In the genomic region with DNA sequence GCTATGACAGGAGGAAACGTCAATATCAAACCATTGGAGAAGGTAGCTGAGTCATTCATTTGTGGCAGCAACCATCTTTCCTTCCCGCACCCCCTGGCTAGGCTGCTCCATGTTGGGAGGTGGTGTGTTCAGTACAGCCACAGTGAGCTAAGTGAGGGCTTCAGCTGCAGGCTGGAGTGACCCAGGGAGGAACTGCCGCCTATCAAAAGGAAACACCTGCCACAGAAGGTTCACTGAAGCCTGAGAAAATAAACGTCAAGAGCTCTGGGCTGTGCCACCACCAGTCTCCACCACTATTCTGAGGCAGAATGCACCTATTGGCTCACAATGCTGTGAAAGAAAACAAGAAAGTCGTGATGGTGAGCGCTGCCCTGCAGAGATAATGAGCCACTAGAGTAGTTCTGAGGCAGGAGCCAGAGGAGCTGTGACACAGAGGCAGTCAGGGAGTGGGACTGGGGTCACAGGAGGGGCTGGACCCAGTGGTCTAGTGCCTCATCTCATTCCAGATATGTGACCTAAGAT, we compare ENCODE assay signal across 8 cellular contexts. TPM values are rescaled to one million over a fixed set of nuclear protein-coding genes. Genes with fewer than 3 reads are reported as not detected.
DNase-seq lines count a peak whose midpoint lies in the region; ATAC-seq and TF ChIP-seq lines count a peak whose summit lies in the region.

No MANE protein-coding gene starts in this region.

- H3K9me2 ChIP-seq in MM.1S (replicated peaks; ENCODE audit: insufficient read depth, low read length) = no peaks in the 10 kb centered on the region

- POLR2A ChIA-PET in activated CD4-positive, alpha-beta T cell treated with anti-CD3 and anti-CD28 coated beads for 36 hours (lab: Charles Lee) = interaction anchor here (0.8 to 6.9 kb wide), 8 partner anchors 9 to 263 kb away, joined by 3 to 78 read pairs (median 6); a partner anchor contains a TSS

- peak overlapping the region; percentile 57 for H3K4me3 ChIP-seq in GM12864 (ENCODE audit: low read depth, low read length)
- H3K4me3 ChIP-seq in MM.1S (ENCODE audit: low read length) = peak overlapping the region; percentile 55

- peak overlapping the region; percentile 56 for H2AFZ ChIP-seq in MM.1S (ENCODE audit: low read length)

- H4K20me1 ChIP-seq in MM.1S (ENCODE audit: insufficient read depth, low read length) = no peaks in the 10 kb centered on the region

- DNase-seq in GM12864 (ENCODE audit: low read depth) = peak; percentile 88
- DNase-seq in MM.1S = peak; percentile 93
- DNase-seq in activated CD4-positive, alpha-beta T cell treated with anti-CD3 and anti-CD28 coated beads for 36 hours = peak; percentile 74
- DNase-seq in germinal center (ENCODE audit: low spot score) = peak; percentile 76
- DNase-seq in type B pancreatic cell (ENCODE audit: extremely low spot score, unreplicated experiment) = no peak
- DNase-seq in C1 segment of cervical spinal cord (lab: John Stamatoyannopoulos, UW) = no peak
- no peak for DNase-seq in dedifferentiated amniotic fluid mesenchymal stem cell (ENCODE audit: extremely low spot score)

- no peaks in the 10 kb centered on the region for H3K9me3 ChIP-seq in MM.1S (replicated peaks; ENCODE audit: insufficient read depth, low read length)

- peak; percentile 53 for ATAC-seq in GM21576 (IDR thresholded peaks at IDR 0.05; ENCODE audit: unreplicated experiment)
- ATAC-seq in activated CD4-positive, alpha-beta T cell treated with anti-CD3 and anti-CD28 coated beads for 36 hours = peak; percentile 39

- TF ChIP-seq CTCF in GM12864 (IDR thresholded peaks at IDR 0.05; ENCODE audit: low read depth, low read length, missing control alignments) (no peak), MM.1S (IDR thresholded peaks at IDR 0.05; ENCODE audit: low read length) (no peak), type B pancreatic cell (conservative IDR thresholded peaks at IDR 0.05) (no peak)

- H3K27me3 ChIP-seq in MM.1S (replicated peaks; ENCODE audit: insufficient read depth, low read length) = no peaks in the 10 kb centered on the region

- peak overlapping the region; percentile 79 for H3K9ac ChIP-seq in MM.1S (ENCODE audit: low read length)

- peak overlapping the region; percentile 92 for H3K27ac ChIP-seq in MM.1S (ENCODE audit: low read length)

- H3K79me2 ChIP-seq in MM.1S (ENCODE audit: low read length) = no peaks in the 10 kb centered on the region

- peaks cover 27% of the 10 kb centered on the region for H3F3A ChIP-seq in MM.1S (ENCODE audit: insufficient read depth, low read length)

- H3K27ac Mint-ChIP-seq in activated CD4-positive, alpha-beta T cell treated with anti-CD3 and anti-CD28 coated beads for 36 hours = peak overlapping the region; percentile 96
- peak overlapping the region; percentile 2 for H3K27ac Mint-ChIP-seq in type B pancreatic cell

- H3K9me3 Mint-ChIP-seq in activated CD4-positive, alpha-beta T cell treated with anti-CD3 and anti-CD28 coated beads for 36 hours (ENCODE audit: low read depth) = peaks cover 10% of the 10 kb centered on the region
- peaks cover 7% of the 10 kb centered on the region for H3K9me3 Mint-ChIP-seq in type B pancreatic cell

- H3K4me1 Mint-ChIP-seq in activated CD4-positive, alpha-beta T cell treated with anti-CD3 and anti-CD28 coated beads for 36 hours = peaks cover 69% of the 10 kb centered on the region
- H3K4me1 Mint-ChIP-seq in type B pancreatic cell (ENCODE audit: unreplicated experiment) = peaks cover 29% of the 10 kb centered on the region

- peaks cover 33% of the 10 kb centered on the region for H3K4me1 ChIP-seq in MM.1S (ENCODE audit: low read length)

- peak overlapping the region; percentile 93 for H3K4me3 Mint-ChIP-seq in activated CD4-positive, alpha-beta T cell treated with anti-CD3 and anti-CD28 coated beads for 36 hours
- H3K4me3 Mint-ChIP-seq in type B pancreatic cell = no peak overlapping the region

- intact Hi-C loops in activated CD4-positive, alpha-beta T cell treated with anti-CD3 and anti-CD28 coated beads for 36 hours (cut with DNase I, micrococcal nuclease) = loop anchor here (1.0 to 10.0 kb wide), 10 partner anchors 9 to 709 kb away; a partner anchor contains a TSS

- H3K4me2 ChIP-seq in MM.1S (ENCODE audit: low read depth, low read length) = peak overlapping the region; percentile 78

- H3K27me3 Mint-ChIP-seq in activated CD4-positive, alpha-beta T cell treated with anti-CD3 and anti-CD28 coated beads for 36 hours = no peaks in the 10 kb centered on the region
- H3K27me3 Mint-ChIP-seq in type B pancreatic cell = no peaks in the 10 kb centered on the region

- H3K36me3 Mint-ChIP-seq in activated CD4-positive, alpha-beta T cell treated with anti-CD3 and anti-CD28 coated beads for 36 hours (ENCODE audit: low read depth) = peaks cover 44% of the 10 kb centered on the region
- H3K36me3 Mint-ChIP-seq in type B pancreatic cell = no peaks in the 10 kb centered on the region

- no peaks in the 10 kb centered on the region for H3K36me3 ChIP-seq in MM.1S (replicated peaks; ENCODE audit: insufficient read depth, low read length)

- CTCF ChIA-PET in activated CD4-positive, alpha-beta T cell treated with anti-CD3 and anti-CD28 coated beads for 36 hours (lab: Charles Lee) = interaction anchor here (0.6 to 1.9 kb wide), 4 partner anchors 39 to 696 kb away, joined by 3 to 5 read pairs (median 4); a partner anchor contains a TSS

RNA-seq across cellular contexts. Expression of a gene that starts 34.8 kb away (rescaled TPM):
- total RNA-seq in activated CD4-positive, alpha-beta T cell treated with anti-CD3 and anti-CD28 coated beads for 36 hours = 100 to 1,000 TPM in 1 of 2 experiments, 10 to 100 TPM in 1; 58.6 to 104 TPM
- 113 and 204 TPM in 2 replicates for total RNA-seq in type B pancreatic cell (ENCODE audit: low replicate concordance)

Comparison
In these comparisons a context has a peak if more than half of its experiments do, and no peak if none do; other contexts are left out.
1. DNase-seq: peak in GM12864 (single experiment), MM.1S (single experiment), activated CD4-positive, alpha-beta T cell treated with anti-CD3 and anti-CD28 coated beads for 36 hours (single experiment) and germinal center (single experiment); none in type B pancreatic cell (single experiment), C1 segment of cervical spinal cord (0 of 14) and dedifferentiated amniotic fluid mesenchymal stem cell (single experiment).